Comparison of ENCODE assay signal across 36 cellular contexts in the genomic region with DNA sequence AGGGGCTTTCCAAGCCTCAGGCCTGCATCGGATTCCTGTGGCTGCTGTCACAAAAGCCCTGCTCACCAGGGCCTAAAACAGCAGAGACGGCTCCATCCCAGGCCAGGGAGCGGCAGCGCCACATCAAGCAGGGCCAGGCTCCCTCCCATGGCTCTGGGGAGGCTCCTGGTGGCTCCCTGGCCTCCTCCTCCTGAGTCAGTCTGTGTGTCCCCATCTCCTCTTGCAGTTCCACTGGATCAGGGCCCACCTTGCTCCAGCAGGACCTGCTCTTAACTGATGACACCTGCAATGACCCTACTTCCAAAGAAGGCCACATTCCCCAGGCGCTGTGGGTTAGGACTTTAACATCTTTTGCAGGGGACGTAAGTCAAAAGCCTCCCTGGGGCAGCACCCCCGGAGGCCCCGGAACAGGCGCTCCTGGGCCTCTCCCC. TPM values are rescaled to one million over a fixed set of nuclear protein-coding genes. Genes with fewer than 3 reads are reported as not detected.
DNase-seq lines count a peak whose midpoint lies in the region; ATAC-seq and TF ChIP-seq lines count a peak whose summit lies in the region.
"Had no signal": no experiment of that assay in that cellular context is flagged by ENCODE, and none has a peak within 500 bp of the region (broad histone marks: within the 10 kb centered on the region; RNA-seq: fewer than 3 reads in every experiment).

No MANE protein-coding gene starts in this region.

- H3K4me1 Mint-ChIP-seq in H9, result peaks cover 0 to 8% of the 10 kb centered on the region in 2 experiments; a peak in 2 of 4 replicates
- no peaks in the 10 kb centered on the region for H3K4me1 Mint-ChIP-seq in chondrocyte (ENCODE audit: low read depth)
- no peaks in the 10 kb centered on the region for H3K4me1 Mint-ChIP-seq in mesothelial cell of epicardium
- peaks cover 0 to 5% of the 10 kb centered on the region in 2 donors for H3K4me1 Mint-ChIP-seq in effector memory CD8-positive, alpha-beta T cell (ENCODE audit: low read depth in 2 of 2)
- H3K4me1 Mint-ChIP-seq: activated CD4-positive, alpha-beta T cell treated with anti-CD3 and anti-CD28 coated beads, Interleukin-2, amount 10 ng/mL, durations not matched to agents 24 days and 14 days; central memory CD8-positive, alpha-beta T cell; stimulated activated naive B cell treated with anti-CD40 and anti-IgM and Interleukin-4, amounts not matched to agents 10 μg/mL and 1 μg/mL and 100 μg/mL, for 72 hours had no signal

- no peaks in the 10 kb centered on the region for H4K20me1 ChIP-seq in H9 (ENCODE audit: control insufficient read depth, insufficient read depth, insufficient read length)

- intact Hi-C loops in sigmoid colon (cut with DNase I), result no loop called here

- H3K27ac Mint-ChIP-seq in H9, result no peak overlapping the region
- H3K27ac Mint-ChIP-seq in chondrocyte (ENCODE audit: unreplicated experiment), result no peak overlapping the region
- H3K27ac Mint-ChIP-seq in mesothelial cell of epicardium, result no peak overlapping the region
- no peak overlapping the region for H3K27ac Mint-ChIP-seq in effector memory CD8-positive, alpha-beta T cell
- H3K27ac Mint-ChIP-seq: activated CD4-positive, alpha-beta T cell treated with anti-CD3 and anti-CD28 coated beads, Interleukin-2, amount 10 ng/mL, durations not matched to agents 24 days and 14 days; IgD-negative memory B cell; stimulated activated naive B cell treated with anti-CD40 and anti-IgM and Interleukin-4, amounts not matched to agents 10 μg/mL and 1 μg/mL and 100 μg/mL, for 72 hours; WTC11 had no signal

- no peak overlapping the region for H3K56ac ChIP-seq in H9 (ENCODE audit: insufficient read length, low read depth, low read length)

- H3K4me2 ChIP-seq in H9 (ENCODE audit: insufficient read depth, insufficient read length, low read length), result no peak overlapping the region

- H3K27ac ChIP-seq in H9 (ENCODE audit: insufficient read length, low read depth, low read length), result no peak overlapping the region
- H3K27ac ChIP-seq in sigmoid colon, result no peak overlapping the region
- H3K27ac ChIP-seq: adrenal gland, body of pancreas, C4-2B, esophagus squamous epithelium, foreskin keratinocyte, GM23248, prostate gland, SK-N-MC, suprapubic skin, upper lobe of left lung had no signal

- H4K91ac ChIP-seq in H9 (ENCODE audit: insufficient read length, low read depth, low read length), result no peak overlapping the region

- H3K36me3 Mint-ChIP-seq in H9 (ENCODE audit: insufficient read depth in 1 of 3, low read depth in 3 of 3) (no peaks in the 10 kb centered on the region; a peak in 2 of 7 replicates), chondrocyte (ENCODE audit: low read depth) (no peaks in the 10 kb centered on the region), mesothelial cell of epicardium (no peaks in the 10 kb centered on the region)
- H3K36me3 Mint-ChIP-seq in effector memory CD8-positive, alpha-beta T cell (ENCODE audit: insufficient read depth), result no peaks in the 10 kb centered on the region
- H3K36me3 Mint-ChIP-seq: IgD-negative memory B cell; stimulated activated naive B cell treated with anti-CD40 and anti-IgM and Interleukin-4, amounts not matched to agents 10 μg/mL and 1 μg/mL and 100 μg/mL, for 72 hours; WTC11 had no signal

- H3K9me3 ChIP-seq in H9 (ENCODE audit: control insufficient read depth, low read depth, low read length) (no peaks in the 10 kb centered on the region), sigmoid colon (no peaks in the 10 kb centered on the region)
- H3K9me3 ChIP-seq: adrenal gland, body of pancreas, Caco-2, esophagus squamous epithelium, mucosa of descending colon, prostate gland, suprapubic skin, upper lobe of left lung had no signal

- no peak overlapping the region for H3K9ac ChIP-seq in H9 (ENCODE audit: extremely low read depth, insufficient read length, low read length)
- H3K9ac ChIP-seq: GM23248 had no signal

- H3K4me3 ChIP-seq in sigmoid colon, result no peak overlapping the region
- H3K4me3 ChIP-seq: adrenal gland, body of pancreas, esophagus squamous epithelium, GM23248, lung, mucosa of descending colon, prostate gland, SK-N-MC, suprapubic skin, upper lobe of left lung had no signal

- no peaks in the 10 kb centered on the region for H3K23me2 ChIP-seq in H9 (ENCODE audit: insufficient read length, low read depth, low read length, poor library complexity, severe bottlenecking)

- H3K27me3 ChIP-seq in H9 (ENCODE audit: insufficient read depth, low read length) (no peaks in the 10 kb centered on the region), sigmoid colon (peaks cover 0 to 20% (median 0%) of the 10 kb centered on the region in 3 donors)
- H3K27me3 ChIP-seq: adrenal gland, body of pancreas, foreskin keratinocyte, upper lobe of left lung had no signal

- H3K79me2 ChIP-seq in H9 (ENCODE audit: insufficient read depth, low read length), result no peaks in the 10 kb centered on the region

- H2AFZ ChIP-seq in H9 (ENCODE audit: low read length), result no peak overlapping the region
- H2AFZ ChIP-seq: GM23248 had no signal

- no peak overlapping the region for H2BK15ac ChIP-seq in H9 (ENCODE audit: low read depth, low read length)

- no peak overlapping the region for H2BK12ac ChIP-seq in H9 (ENCODE audit: insufficient read length, low read depth, low read length)

- H3K18ac ChIP-seq in H9 (ENCODE audit: insufficient read length, low read depth, low read length), result no peak overlapping the region

- no peak overlapping the region for H2BK20ac ChIP-seq in H9 (ENCODE audit: low read depth, low read length, poor library complexity, severe bottlenecking)

- no peak for TF ChIP-seq POLR2A in sigmoid colon (IDR thresholded peaks at IDR 0.05)

- H2BK120ac ChIP-seq in H9 (ENCODE audit: low read depth, low read length, poor library complexity, severe bottlenecking), result no peak overlapping the region

- H3K9me3 Mint-ChIP-seq in H9 (no peaks in the 10 kb centered on the region), chondrocyte (ENCODE audit: low read depth) (no peaks in the 10 kb centered on the region), mesothelial cell of epicardium (no peaks in the 10 kb centered on the region)
- H3K9me3 Mint-ChIP-seq in effector memory CD8-positive, alpha-beta T cell, result no peaks in the 10 kb centered on the region
- H3K9me3 Mint-ChIP-seq: activated CD4-positive, alpha-beta T cell treated with anti-CD3 and anti-CD28 coated beads, Interleukin-2, amount 10 ng/mL, durations not matched to agents 24 days and 14 days; central memory CD8-positive, alpha-beta T cell; IgD-negative memory B cell; WTC11 had no signal

- H3K23ac ChIP-seq in H9 (ENCODE audit: insufficient read length, low read depth, low read length), result no peak overlapping the region

- TF ChIP-seq EP300 in sigmoid colon (IDR thresholded peaks at IDR 0.05), result no peak

- H3K27me3 Mint-ChIP-seq in H9 (ENCODE audit: low read depth), result peaks cover 5% of the 10 kb centered on the region
- H3K27me3 Mint-ChIP-seq in chondrocyte (ENCODE audit: low read depth), result peaks cover 25% of the 10 kb centered on the region
- peaks cover 29% of the 10 kb centered on the region for H3K27me3 Mint-ChIP-seq in mesothelial cell of epicardium (ENCODE audit: low read depth)
- H3K27me3 Mint-ChIP-seq in effector memory CD8-positive, alpha-beta T cell, result peaks cover 10 to 30% of the 10 kb centered on the region in 2 donors
- H3K27me3 Mint-ChIP-seq: activated CD4-positive, alpha-beta T cell treated with anti-CD3 and anti-CD28 coated beads, Interleukin-2, amount 10 ng/mL, durations not matched to agents 24 days and 14 days; IgD-negative memory B cell had no signal

- no peaks in the 10 kb centered on the region for H3K36me3 ChIP-seq in sigmoid colon
- H3K36me3 ChIP-seq: adrenal gland, esophagus squamous epithelium, prostate gland, suprapubic skin, upper lobe of left lung had no signal

- no peaks in the 10 kb centered on the region for H3K79me1 ChIP-seq in H9 (ENCODE audit: insufficient read depth, low read depth, low read length, poor library complexity, severe bottlenecking)

- no peaks in the 10 kb centered on the region for H3K4me1 ChIP-seq in H9 (ENCODE audit: insufficient read depth, low read length)
- no peaks in the 10 kb centered on the region for H3K4me1 ChIP-seq in sigmoid colon
- H3K4me1 ChIP-seq: adrenal gland, body of pancreas, Caco-2, esophagus squamous epithelium, foreskin keratinocyte, prostate gland, suprapubic skin, upper lobe of left lung had no signal

- no peak overlapping the region for H3K14ac ChIP-seq in H9 (ENCODE audit: insufficient read depth, low read length)

- H4K5ac ChIP-seq in H9 (ENCODE audit: insufficient read length, low read depth, low read length), result no peak overlapping the region

- H2AK5ac ChIP-seq in H9 (ENCODE audit: insufficient read length, low read length), result no peak overlapping the region

- ATAC-seq in HG03039 (IDR thresholded peaks at IDR 0.05; ENCODE audit: unreplicated experiment), result no peak
- no peak for ATAC-seq in effector memory CD8-positive, alpha-beta T cell (replicated peaks)
- ATAC-seq: body of pancreas; foreskin keratinocyte; mucosa of descending colon; stimulated activated naive B cell treated with anti-CD40 and anti-IgM and Interleukin-4, amounts not matched to agents 10 μg/mL and 1 μg/mL and 100 μg/mL, for 72 hours; WTC11 had no signal

- H3K4ac ChIP-seq in H9 (ENCODE audit: low read depth, low read length), result no peak overlapping the region

- no peak overlapping the region for H3K4me3 Mint-ChIP-seq in H9
- H3K4me3 Mint-ChIP-seq in chondrocyte (ENCODE audit: unreplicated experiment), result no peak overlapping the region
- no peak overlapping the region for H3K4me3 Mint-ChIP-seq in mesothelial cell of epicardium
- no peak overlapping the region for H3K4me3 Mint-ChIP-seq in effector memory CD8-positive, alpha-beta T cell
- H3K4me3 Mint-ChIP-seq: activated CD4-positive, alpha-beta T cell treated with anti-CD3 and anti-CD28 coated beads, Interleukin-2, amount 10 ng/mL, durations not matched to agents 24 days and 14 days; central memory CD8-positive, alpha-beta T cell; IgD-negative memory B cell; stimulated activated naive B cell treated with anti-CD40 and anti-IgM and Interleukin-4, amounts not matched to agents 10 μg/mL and 1 μg/mL and 100 μg/mL, for 72 hours; WTC11 had no signal

- no peak overlapping the region for H3T11ph ChIP-seq in H9 (ENCODE audit: low read length)

- WGBS in H9 (ENCODE audit: extremely low coverage, insufficient read length, low lambda C conversion rate), result no CpG with 5 or more reads among the region's 9 CpGs
- 81 to 83% methylated on average over 9 of the region's 9 CpGs for WGBS in sigmoid colon, 2 donors

- TF ChIP-seq CTCF in H9 (conservative IDR thresholded peaks at IDR 0.05), result no peak
- no peak for TF ChIP-seq CTCF in chondrocyte (IDR thresholded peaks at IDR 0.05)
- TF ChIP-seq CTCF in mesothelial cell of epicardium (IDR thresholded peaks at IDR 0.05; ENCODE audit: unreplicated experiment), result no peak
- no peak for TF ChIP-seq CTCF in sigmoid colon (IDR thresholded peaks at IDR 0.05)

- no peak overlapping the region for H2BK5ac ChIP-seq in H9 (ENCODE audit: insufficient read length, low read length)

- no peak overlapping the region for H4K8ac ChIP-seq in H9 (replicated peaks; ENCODE audit: insufficient read length, low read depth, low read length)

- peak; percentile 25 for DNase-seq in H9
- peak; percentile 53 for DNase-seq in chondrocyte (ENCODE audit: low spot score)
- DNase-seq in mesothelial cell of epicardium (ENCODE audit: low spot score in 2 of 2, unreplicated experiment in 2 of 2), result peak; percentile 12 to 34
- peak; percentile 33 for DNase-seq in sigmoid colon
- no peak for DNase-seq in effector memory CD8-positive, alpha-beta T cell
- no peak for DNase-seq in medulla oblongata (ENCODE audit: extremely low spot score)
- DNase-seq in activated effector memory CD4-positive, alpha-beta T cell treated with anti-CD3 and anti-CD28 coated beads, Interleukin-2, amount 50 U/mL, for 16 hours, result no peak
- DNase-seq: activated CD4-positive, alpha-beta T cell treated with anti-CD3 and anti-CD28 coated beads, Interleukin-2, amount 10 ng/mL, durations not matched to agents 24 days and 14 days; activated naive CD4-positive, alpha-beta T cell treated with Interleukin-2 at 50 U/mL for 16 hours; body of pancreas; dermis blood vessel endothelial cell; DMS53; esophagus squamous epithelium; foreskin keratinocyte; GM23248; NCI-H1436 treated with DMSO at 0.1 percent for 48 hours; NCI-H345; RPMI8226; stimulated activated naive B cell treated with anti-CD40 and anti-IgM and Interleukin-4, amounts not matched to agents 10 μg/mL and 1 μg/mL and 100 μg/mL, for 72 hours had no signal

RNA-seq across cellular contexts. Expression of a gene that starts 51.9 kb away (rescaled TPM):
- total RNA-seq in H9 (2021), result 36.4 and 37.3 TPM in 2 replicates
- total RNA-seq in chondrocyte, result 8.9 to 22.2 TPM (median 9.5 TPM) in 3 replicates
- 32.0 to 38.6 TPM (median 32.8 TPM) in 3 replicates for total RNA-seq in mesothelial cell of epicardium
- 1 to 10 TPM in 3 of 4 donors, under 1 TPM in 1; 0.54 to 8.3 (median 3.0) TPM for total RNA-seq in sigmoid colon
- 1 to 10 TPM in 2 of 3 donors, under 1 TPM in 1; 0.46 to 2.4 (median 1.8) TPM for polyA plus RNA-seq in sigmoid colon
- total RNA-seq: activated CD4-positive, alpha-beta T cell treated with anti-CD3 and anti-CD28 coated beads, Interleukin-2, amount 10 ng/mL, durations not matched to agents 24 days and 14 days; dermis blood vessel endothelial cell; foreskin keratinocyte; HT-29; T-helper 1 cell treated with Interleukin-12 subunit alpha and Interleukin-12 subunit beta and Interleukin-4 antibody, amounts not matched to agents 30 ng/mL and 1 ng/mL, for 36 hours had no signal
- polyA plus RNA-seq: foreskin keratinocyte, IgD-negative memory B cell, keratinocyte, neural cell had no signal

Comparison
In these comparisons a context has a peak if more than half of its experiments do, and no peak if none do; other contexts are left out.
1. DNase-seq: peak in H9 (single experiment), chondrocyte (single experiment), mesothelial cell of epicardium (2 of 2) and sigmoid colon (single experiment); none in effector memory CD8-positive, alpha-beta T cell (0 of 3), medulla oblongata (single experiment) and activated effector memory CD4-positive, alpha-beta T cell treated with anti-CD3 and anti-CD28 coated beads, Interleukin-2, amount 50 U/mL, for 16 hours (single experiment).